14 cellular contexts compared by ENCODE assay signal in genomic region chr9:89458768-89459496, GRCh38. TPM values are rescaled to one million over a fixed set of nuclear protein-coding genes. Genes with fewer than 3 reads are reported as not detected.
A peak's percentile ranks its signal among the peaks of the same experiment; 100 is the strongest.
DNase-seq lines count a peak whose midpoint lies in the region; ATAC-seq and TF ChIP-seq lines count a peak whose summit lies in the region.
"Had no signal": no experiment of that assay in that cellular context is flagged by ENCODE, and none has a peak within 500 bp of the region (broad histone marks: within the 10 kb centered on the region; RNA-seq: fewer than 3 reads in every experiment).

No MANE protein-coding gene starts in this region.

- TF ChIP-seq CTCF in GM12864 (IDR thresholded peaks at IDR 0.05; ENCODE audit: low read depth, low read length, missing control alignments) (peak; percentile 6), mucosa of descending colon (IDR thresholded peaks at IDR 0.05) (no peak), omental fat pad (IDR thresholded peaks at IDR 0.05) (no peak)

- H3K4me1 Mint-ChIP-seq in CD4-positive, CD25-positive, alpha-beta regulatory T cell = peaks cover 33 to 98% (median 73%) of the 10 kb centered on the region in 4 donors
- H3K4me1 Mint-ChIP-seq in activated T-helper 17 cell treated with anti-CD3 and anti-CD28 coated beads, Interleukin-2, amount 50 U/mL, for 72 hours = peaks cover 68% of the 10 kb centered on the region

- peak overlapping the region in 3 of 4 donors; percentile 8 to 65 (median 39) for H3K4me3 Mint-ChIP-seq in CD4-positive, CD25-positive, alpha-beta regulatory T cell
- peak overlapping the region; percentile 91 for H3K4me3 Mint-ChIP-seq in activated T-helper 17 cell treated with anti-CD3 and anti-CD28 coated beads, Interleukin-2, amount 50 U/mL, for 72 hours

- peaks cover 32% of the 10 kb centered on the region for H3K36me3 ChIP-seq in CD4-positive, CD25-positive, alpha-beta regulatory T cell (ENCODE audit: control insufficient read depth, insufficient read depth, low read length)
- H3K36me3 ChIP-seq in mucosa of descending colon (ENCODE audit: low read depth) = no peaks in the 10 kb centered on the region

- no peaks in the 10 kb centered on the region for H3K9me3 ChIP-seq in CD4-positive, CD25-positive, alpha-beta regulatory T cell (ENCODE audit: control insufficient read depth in 2 of 2, low read length in 2 of 2)
- H3K9me3 ChIP-seq in mucosa of descending colon = no peaks in the 10 kb centered on the region
- H3K9me3 ChIP-seq: testis had no signal

- peaks cover 99% of the 10 kb centered on the region for H3K4me1 ChIP-seq in CD4-positive, CD25-positive, alpha-beta regulatory T cell (ENCODE audit: control insufficient read depth, insufficient read depth, low read length, poor library complexity, severe bottlenecking)
- peaks cover 6% of the 10 kb centered on the region for H3K4me1 ChIP-seq in mucosa of descending colon (ENCODE audit: low read depth)

- ATAC-seq in CD4-positive, CD25-positive, alpha-beta regulatory T cell (ENCODE audit: low read depth in 2 of 2) = no peak
- no peak for ATAC-seq in activated T-helper 17 cell treated with anti-CD3 and anti-CD28 coated beads, Interleukin-2, amount 50 U/mL, for 72 hours (replicated peaks)
- ATAC-seq in mucosa of descending colon (no peak), GM21515 (IDR thresholded peaks at IDR 0.05; ENCODE audit: unreplicated experiment) (no peak), omental fat pad (ENCODE audit: low FRiP score) (no peak)
- ATAC-seq: HCT116 had no signal

- intact Hi-C loops in mucosa of descending colon (cut with DNase I, micrococcal nuclease) = no loop called here

- peak overlapping the region; percentile 96 to 99 (median 98) for H3K27ac Mint-ChIP-seq in CD4-positive, CD25-positive, alpha-beta regulatory T cell
- H3K27ac Mint-ChIP-seq in activated T-helper 17 cell treated with anti-CD3 and anti-CD28 coated beads, Interleukin-2, amount 50 U/mL, for 72 hours = no peak overlapping the region

- H3K27ac ChIP-seq in CD4-positive, CD25-positive, alpha-beta regulatory T cell (ENCODE audit: insufficient read depth, low read length, poor library complexity, severe bottlenecking) = peak overlapping the region; percentile 87
- H3K27ac ChIP-seq: testis had no signal

- no peaks in the 10 kb centered on the region for H3K27me3 ChIP-seq in CD4-positive, CD25-positive, alpha-beta regulatory T cell (ENCODE audit: control insufficient read depth, insufficient read depth, low read length)
- H3K27me3 ChIP-seq: testis had no signal

- H3K4me3 ChIP-seq in CD4-positive, CD25-positive, alpha-beta regulatory T cell (ENCODE audit: low read depth, low read length) = no peak overlapping the region
- H3K4me3 ChIP-seq in GM12864 (ENCODE audit: low read depth, low read length) = no peak overlapping the region
- no peak overlapping the region for H3K4me3 ChIP-seq in mucosa of descending colon
- H3K4me3 ChIP-seq: testis had no signal

- peaks cover 24% of the 10 kb centered on the region for H3K36me3 Mint-ChIP-seq in CD4-positive, CD25-positive, alpha-beta regulatory T cell
- H3K36me3 Mint-ChIP-seq in activated T-helper 17 cell treated with anti-CD3 and anti-CD28 coated beads, Interleukin-2, amount 50 U/mL, for 72 hours (ENCODE audit: low read depth) = peaks cover 96% of the 10 kb centered on the region

- no peaks in the 10 kb centered on the region for H3K9me3 Mint-ChIP-seq in CD4-positive, CD25-positive, alpha-beta regulatory T cell
- no peaks in the 10 kb centered on the region for H3K9me3 Mint-ChIP-seq in activated T-helper 17 cell treated with anti-CD3 and anti-CD28 coated beads, Interleukin-2, amount 50 U/mL, for 72 hours

- no peaks in the 10 kb centered on the region for H3K27me3 Mint-ChIP-seq in CD4-positive, CD25-positive, alpha-beta regulatory T cell
- no peaks in the 10 kb centered on the region for H3K27me3 Mint-ChIP-seq in activated T-helper 17 cell treated with anti-CD3 and anti-CD28 coated beads, Interleukin-2, amount 50 U/mL, for 72 hours

- no peak for DNase-seq in CD4-positive, CD25-positive, alpha-beta regulatory T cell
- no peak for DNase-seq in GM12864 (ENCODE audit: low read depth)
- peak in 2 of 3 donors; percentile 21 to 30 for DNase-seq in mucosa of descending colon
- DNase-seq in NCI-H226 = no peak
- DNase-seq in CD1c-positive myeloid dendritic cell (ENCODE audit: extremely low spot score) = no peak
- no peak for DNase-seq in omental fat pad (ENCODE audit: low spot score)
- DNase-seq: activated CD4-positive, CD25-positive, alpha-beta regulatory T cell treated with anti-CD3 and anti-CD28 coated beads, Interleukin-2, amount 50 U/mL, for 72 hours; glutamatergic neuron; NCI-H1930; NCI-H510A; testis had no signal

RNA-seq across cellular contexts. Expression of gene SEMA4D, which starts 39.0 kb away (rescaled TPM):
- total RNA-seq in CD4-positive, CD25-positive, alpha-beta regulatory T cell = 480 TPM
- polyA plus RNA-seq in CD4-positive, CD25-positive, alpha-beta regulatory T cell = 100 to 1,000 TPM in 1 of 4 donors, 10 to 100 TPM in 3; 67.5 to 108 (median 90.2) TPM
- total RNA-seq in activated T-helper 17 cell treated with anti-CD3 and anti-CD28 coated beads, Interleukin-2, amount 50 U/mL, for 72 hours = 100 to 1,000 TPM; 167 to 263 TPM
- 10 to 100 TPM; 20.9 to 26.9 (median 23.1) TPM for total RNA-seq in mucosa of descending colon
- 10 to 100 TPM; 14.2 to 49.5 (median 18.3) TPM for total RNA-seq in omental fat pad

Comparison
In these comparisons a context has a peak if more than half of its experiments do, and no peak if none do; other contexts are left out.
1. DNase-seq: peak in mucosa of descending colon (2 of 3); none in CD4-positive, CD25-positive, alpha-beta regulatory T cell (0 of 3), GM12864 (single experiment), NCI-H226 (single experiment), CD1c-positive myeloid dendritic cell (single experiment) and omental fat pad (single experiment).